In genomic region chr2:201183835-201184234, GRCh38 we compare ENCODE assay signal across 8 cellular contexts. TPM values are rescaled to one million over a fixed set of nuclear protein-coding genes. Genes with fewer than 3 reads are reported as not detected.
DNase-seq lines count a peak whose midpoint lies in the region; ATAC-seq and TF ChIP-seq lines count a peak whose summit lies in the region.
"Not testable (repeated sequence)": the region's sequence is repeated elsewhere in the genome, so short reads cannot be mapped to it uniquely, and the experiment has no call there.

No MANE protein-coding gene starts in this region.

- not testable (repeated sequence) for H3K27ac ChIP-seq in CD4-positive, CD25-positive, alpha-beta regulatory T cell (ENCODE audit: insufficient read depth, low read length, poor library complexity, severe bottlenecking); duodenal mucosa (ENCODE audit: low read depth, low read length)
- peak overlapping the region; percentile 84 for H3K27ac ChIP-seq in KOPT-K1 (ENCODE audit: low read depth, low read length, poor library complexity, severe bottlenecking)
- H3K27ac ChIP-seq in left ventricle myocardium inferior (replicated peaks) = peak overlapping the region; percentile 73
- peak overlapping the region; percentile 89 for H3K27ac ChIP-seq in naive thymus-derived CD4-positive, alpha-beta T cell (ENCODE audit: low read depth, low read length)

- H3K9ac ChIP-seq in duodenal mucosa (ENCODE audit: low read depth in 1 of 2, low read length in 2 of 2) = peak overlapping the region; percentile 52 to 85

- H3K4me1 Mint-ChIP-seq in CD4-positive, CD25-positive, alpha-beta regulatory T cell = peaks cover 21 to 65% (median 40%) of the 10 kb centered on the region in 4 donors
- peaks cover 42% of the 10 kb centered on the region for H3K4me1 Mint-ChIP-seq in T-helper 17 cell
- H3K4me1 Mint-ChIP-seq in activated T-helper 2 cell treated with anti-CD3 and anti-CD28 coated beads, Interferon-gamma antibody, Interleukin-2, Interleukin-4, amounts not matched to agents 10 μg/mL and 5 μg/mL and 100 μg/mL, durations not matched to agents 14 hours and 24 hours and 36 hours (ENCODE audit: low read depth) = peaks cover 48% of the 10 kb centered on the region
- H3K4me1 Mint-ChIP-seq in naive thymus-derived CD4-positive, alpha-beta T cell = peaks cover 33 to 52% (median 39%) of the 10 kb centered on the region in 7 donors
- peaks cover 58% of the 10 kb centered on the region for H3K4me1 Mint-ChIP-seq in stimulated activated naive CD8-positive, alpha-beta T cell treated with anti-CD3 and anti-CD28 coated beads, Interleukin-15, amount 100 ng/mL, for 72 hours

- H3K36me3 Mint-ChIP-seq in CD4-positive, CD25-positive, alpha-beta regulatory T cell = peaks cover 17% of the 10 kb centered on the region
- H3K36me3 Mint-ChIP-seq in T-helper 17 cell (ENCODE audit: low read depth) = not testable (repeated sequence)
- peaks cover 40% of the 10 kb centered on the region for H3K36me3 Mint-ChIP-seq in activated T-helper 2 cell treated with anti-CD3 and anti-CD28 coated beads, Interferon-gamma antibody, Interleukin-2, Interleukin-4, amounts not matched to agents 10 μg/mL and 5 μg/mL and 100 μg/mL, durations not matched to agents 14 hours and 24 hours and 36 hours (ENCODE audit: low read depth)
- H3K36me3 Mint-ChIP-seq in naive thymus-derived CD4-positive, alpha-beta T cell = peaks cover 7 to 37% (median 23%) of the 10 kb centered on the region in 5 donors

- H3K9me3 Mint-ChIP-seq in CD4-positive, CD25-positive, alpha-beta regulatory T cell; activated T-helper 2 cell treated with anti-CD3 and anti-CD28 coated beads, Interferon-gamma antibody, Interleukin-2, Interleukin-4, amounts not matched to agents 10 μg/mL and 5 μg/mL and 100 μg/mL, durations not matched to agents 14 hours and 24 hours and 36 hours; naive thymus-derived CD4-positive, alpha-beta T cell; stimulated activated naive CD8-positive, alpha-beta T cell treated with anti-CD3 and anti-CD28 coated beads, Interleukin-15, amount 100 ng/mL, for 72 hours: not testable (repeated sequence)

- H3K4me3 Mint-ChIP-seq in CD4-positive, CD25-positive, alpha-beta regulatory T cell = peak overlapping the region; percentile 84 to 97 (median 90)
- peak overlapping the region; percentile 95 for H3K4me3 Mint-ChIP-seq in T-helper 17 cell
- H3K4me3 Mint-ChIP-seq in activated T-helper 2 cell treated with anti-CD3 and anti-CD28 coated beads, Interferon-gamma antibody, Interleukin-2, Interleukin-4, amounts not matched to agents 10 μg/mL and 5 μg/mL and 100 μg/mL, durations not matched to agents 14 hours and 24 hours and 36 hours (ENCODE audit: low read depth) = peak overlapping the region; percentile 96
- peak overlapping the region; percentile 87 to 99 (median 95) for H3K4me3 Mint-ChIP-seq in naive thymus-derived CD4-positive, alpha-beta T cell
- H3K4me3 Mint-ChIP-seq in stimulated activated naive CD8-positive, alpha-beta T cell treated with anti-CD3 and anti-CD28 coated beads, Interleukin-15, amount 100 ng/mL, for 72 hours = peak overlapping the region; percentile 89

- not testable (repeated sequence) for H3K27me3 Mint-ChIP-seq in CD4-positive, CD25-positive, alpha-beta regulatory T cell; T-helper 17 cell; activated T-helper 2 cell treated with anti-CD3 and anti-CD28 coated beads, Interferon-gamma antibody, Interleukin-2, Interleukin-4, amounts not matched to agents 10 μg/mL and 5 μg/mL and 100 μg/mL, durations not matched to agents 14 hours and 24 hours and 36 hours (ENCODE audit: low read depth); naive thymus-derived CD4-positive, alpha-beta T cell; stimulated activated naive CD8-positive, alpha-beta T cell treated with anti-CD3 and anti-CD28 coated beads, Interleukin-15, amount 100 ng/mL, for 72 hours

- DNase-seq in CD4-positive, CD25-positive, alpha-beta regulatory T cell; T-helper 17 cell; activated T-helper 2 cell treated with anti-CD3 and anti-CD28 coated beads, Interferon-gamma antibody, Interleukin-2, Interleukin-4, amounts not matched to agents 10 μg/mL and 5 μg/mL and 100 μg/mL, durations not matched to agents 14 hours and 24 hours and 36 hours (ENCODE audit: low spot score); left ventricle myocardium inferior; stimulated activated naive CD8-positive, alpha-beta T cell treated with anti-CD3 and anti-CD28 coated beads, Interleukin-15, amount 100 ng/mL, for 72 hours: not testable (repeated sequence)
- DNase-seq in naive thymus-derived CD4-positive, alpha-beta T cell = peak in 1 of 9 donors; percentile 13

- CTCF ChIA-PET in naive thymus-derived CD4-positive, alpha-beta T cell (lab: Charles Lee) = interaction anchor here (0.6 to 4.0 kb wide), 10 partner anchors 10 to 76 kb away, joined by 3 to 140 read pairs (median 9); partner anchors contain the start of gene CASP8

- peak overlapping the region; percentile 95 for H3K4me3 ChIP-seq in CD4-positive, CD25-positive, alpha-beta regulatory T cell (ENCODE audit: low read depth, low read length)
- H3K4me3 ChIP-seq in duodenal mucosa (ENCODE audit: low read depth in 1 of 2, low read length in 2 of 2) (peak overlapping the region; percentile 84 to 92), left ventricle myocardium inferior (peak overlapping the region; percentile 63)
- peak overlapping the region; percentile 68 for H3K4me3 ChIP-seq in naive thymus-derived CD4-positive, alpha-beta T cell (ENCODE audit: low read length)

- not testable (repeated sequence) for H3K9me3 ChIP-seq in CD4-positive, CD25-positive, alpha-beta regulatory T cell (ENCODE audit: control insufficient read depth in 2 of 2, low read length in 2 of 2); KOPT-K1 (ENCODE audit: insufficient read depth, low read length, poor library complexity, severe bottlenecking); T-helper 17 cell (ENCODE audit: control insufficient read depth, low read length, poor library complexity, severe bottlenecking); duodenal mucosa (ENCODE audit: control insufficient read depth in 1 of 2, low read length in 2 of 2); left ventricle myocardium inferior (replicated peaks); naive thymus-derived CD4-positive, alpha-beta T cell (ENCODE audit: control insufficient read depth in 2 of 3, low read length in 3 of 3)

- peak overlapping the region; percentile 79 to 92 (median 91) for H3K27ac Mint-ChIP-seq in CD4-positive, CD25-positive, alpha-beta regulatory T cell
- H3K27ac Mint-ChIP-seq in T-helper 17 cell = peak overlapping the region; percentile 95
- H3K27ac Mint-ChIP-seq in activated T-helper 2 cell treated with anti-CD3 and anti-CD28 coated beads, Interferon-gamma antibody, Interleukin-2, Interleukin-4, amounts not matched to agents 10 μg/mL and 5 μg/mL and 100 μg/mL, durations not matched to agents 14 hours and 24 hours and 36 hours = peak overlapping the region; percentile 93
- H3K27ac Mint-ChIP-seq in naive thymus-derived CD4-positive, alpha-beta T cell = peak overlapping the region; percentile 76 to 96 (median 94)
- H3K27ac Mint-ChIP-seq in stimulated activated naive CD8-positive, alpha-beta T cell treated with anti-CD3 and anti-CD28 coated beads, Interleukin-15, amount 100 ng/mL, for 72 hours = peak overlapping the region; percentile 94 to 95

- peaks cover 12% of the 10 kb centered on the region for H3K36me3 ChIP-seq in CD4-positive, CD25-positive, alpha-beta regulatory T cell (ENCODE audit: control insufficient read depth, insufficient read depth, low read length)
- peaks cover 30% of the 10 kb centered on the region for H3K36me3 ChIP-seq in KOPT-K1 (ENCODE audit: insufficient read depth, low read length)
- H3K36me3 ChIP-seq in duodenal mucosa (ENCODE audit: control insufficient read depth in 1 of 2, insufficient read depth in 2 of 2, low read length in 2 of 2) = not testable (repeated sequence)
- H3K36me3 ChIP-seq in left ventricle myocardium inferior = peaks cover 12% of the 10 kb centered on the region
- peaks cover 0 to 10% (median 0%) of the 10 kb centered on the region in 3 experiments for H3K36me3 ChIP-seq in naive thymus-derived CD4-positive, alpha-beta T cell (ENCODE audit: control insufficient read depth in 2 of 3, insufficient read depth in 3 of 3, low read length in 3 of 3)

- intact Hi-C loops in activated T-helper 2 cell treated with anti-CD3 and anti-CD28 coated beads, Interferon-gamma antibody, Interleukin-2, Interleukin-4, amounts not matched to agents 10 μg/mL and 5 μg/mL and 100 μg/mL, durations not matched to agents 14 hours and 24 hours and 36 hours (cut with micrococcal nuclease) = loop anchor here (1.0 to 10.0 kb wide), 8 partner anchors 10 to 599 kb away; partner anchors contain the start of genes AOX1, CFLAR, STRADB and TRAK2
- intact Hi-C loops in left ventricle myocardium inferior (cut with micrococcal nuclease) = not testable (repeated sequence)
- intact Hi-C loops in naive thymus-derived CD4-positive, alpha-beta T cell (cut with micrococcal nuclease) = loop anchor here (1.0 to 10.0 kb wide), 20 partner anchors 7 to 1081 kb away; partner anchors contain the start of genes ALS2 (in 2 of the 2), STRADB (in 2 of the 2), TMEM237 (in 2 of the 2) and TRAK2 (in 2 of the 2)

- POLR2A ChIA-PET in naive thymus-derived CD4-positive, alpha-beta T cell (lab: Charles Lee) = interaction anchor here (0.6 to 3.7 kb wide), 9 partner anchors 9 to 77 kb away, joined by 3 to 90 read pairs (median 20); partner anchors contain the start of genes CASP8 and CFLAR

- peaks cover 34% of the 10 kb centered on the region for H3K4me1 ChIP-seq in CD4-positive, CD25-positive, alpha-beta regulatory T cell (ENCODE audit: control insufficient read depth, insufficient read depth, low read length, poor library complexity, severe bottlenecking)
- H3K4me1 ChIP-seq in duodenal mucosa (ENCODE audit: control insufficient read depth in 1 of 2, insufficient read depth in 2 of 2, low read length in 2 of 2) = peaks cover 23 to 29% of the 10 kb centered on the region in 2 donors
- peaks cover 20% of the 10 kb centered on the region for H3K4me1 ChIP-seq in left ventricle myocardium inferior
- H3K4me1 ChIP-seq in naive thymus-derived CD4-positive, alpha-beta T cell (ENCODE audit: control insufficient read depth in 2 of 2, insufficient read depth in 2 of 2, low read length in 2 of 2) = peaks cover 22 to 34% of the 10 kb centered on the region in 2 donors

- not testable (repeated sequence) for ATAC-seq in CD4-positive, CD25-positive, alpha-beta regulatory T cell (ENCODE audit: low read depth in 2 of 2); T-helper 17 cell; naive thymus-derived CD4-positive, alpha-beta T cell
- ATAC-seq in stimulated activated naive CD8-positive, alpha-beta T cell treated with anti-CD3 and anti-CD28 coated beads, Interleukin-15, amount 100 ng/mL, for 72 hours = peak; percentile 33

- H3K27me3 ChIP-seq in CD4-positive, CD25-positive, alpha-beta regulatory T cell (ENCODE audit: control insufficient read depth, insufficient read depth, low read length); duodenal mucosa (ENCODE audit: control insufficient read depth in 1 of 2, insufficient read depth in 2 of 2, low read length in 2 of 2); left ventricle myocardium inferior (ENCODE audit: low read depth); naive thymus-derived CD4-positive, alpha-beta T cell (ENCODE audit: control insufficient read depth in 2 of 2, insufficient read depth in 2 of 2, low read length in 2 of 2): not testable (repeated sequence)

- TF ChIP-seq CTCF in left ventricle myocardium inferior (IDR thresholded peaks at IDR 0.05; ENCODE audit: borderline replicate concordance) = not testable (repeated sequence)

RNA-seq across cellular contexts. Expression of gene CASP10, which starts 0.9 kb away (rescaled TPM):
- total RNA-seq in CD4-positive, CD25-positive, alpha-beta regulatory T cell = 15.1 TPM
- 1 to 10 TPM; 4.4 to 7.1 (median 5.6) TPM for polyA plus RNA-seq in CD4-positive, CD25-positive, alpha-beta regulatory T cell
- total RNA-seq in T-helper 17 cell (10 to 100 TPM; 16.4 to 21.2 TPM), left ventricle myocardium inferior (5.4 TPM)
- total RNA-seq in activated T-helper 2 cell treated with anti-CD3 and anti-CD28 coated beads, Interferon-gamma antibody, Interleukin-2, Interleukin-4, amounts not matched to agents 10 μg/mL and 5 μg/mL and 100 μg/mL, durations not matched to agents 14 hours and 24 hours and 36 hours = 14.3 and 17.3 TPM in 2 replicates
- 10 to 100 TPM; 29.0 to 49.8 (median 42.9) TPM for total RNA-seq in naive thymus-derived CD4-positive, alpha-beta T cell
- 10 to 100 TPM; 15.9 to 18.9 TPM for polyA plus RNA-seq in naive thymus-derived CD4-positive, alpha-beta T cell
